ENCODE assay signal across 8 cellular contexts in genomic region chr10:118721005-118721876, GRCh38. TPM values are rescaled to one million over a fixed set of nuclear protein-coding genes. Genes with fewer than 3 reads are reported as not detected.
DNase-seq lines count a peak whose midpoint lies in the region; ATAC-seq and TF ChIP-seq lines count a peak whose summit lies in the region.

No MANE protein-coding gene starts in this region.

- peak; percentile 82 for TF ChIP-seq RAD21 in neural cell (conservative IDR thresholded peaks at IDR 0.05)

- H2AFZ ChIP-seq in neural cell (ENCODE audit: low read depth, low read length), result no peak overlapping the region

- H3K4me3 Mint-ChIP-seq in endothelial cell (ENCODE audit: unreplicated experiment), result no peak overlapping the region

- peaks cover 6% of the 10 kb centered on the region for H3K4me1 Mint-ChIP-seq in endothelial cell (ENCODE audit: unreplicated experiment)

- peaks cover 2% of the 10 kb centered on the region for H3K27me3 Mint-ChIP-seq in endothelial cell (ENCODE audit: unreplicated experiment)

- peaks cover 16% of the 10 kb centered on the region for H3K79me2 ChIP-seq in neural cell (replicated peaks; ENCODE audit: insufficient read depth, low read length)

- peak; percentile 70 for TF ChIP-seq CTCF in AG09319 (IDR thresholded peaks at IDR 0.05; ENCODE audit: low read depth, low read length)
- TF ChIP-seq CTCF in GM12874 (IDR thresholded peaks at IDR 0.05; ENCODE audit: insufficient read depth, low read depth, low read length), result peak; percentile 56
- peak; percentile 91 for TF ChIP-seq CTCF in endothelial cell (IDR thresholded peaks at IDR 0.05; ENCODE audit: unreplicated experiment)
- TF ChIP-seq CTCF in neural cell (IDR thresholded peaks at IDR 0.05; ENCODE audit: poor library complexity, severe bottlenecking), result peak; percentile 86
- TF ChIP-seq CTCF in upper lobe of right lung (IDR thresholded peaks at IDR 0.05), result peak; percentile 86

- H3K4me2 ChIP-seq in neural cell (ENCODE audit: low read length), result no peak overlapping the region

- H3K27me3 ChIP-seq in neural cell (ENCODE audit: insufficient read depth, low read depth, low read length) (no peaks in the 10 kb centered on the region), upper lobe of right lung (no peaks in the 10 kb centered on the region)

- H3K4me1 ChIP-seq in upper lobe of right lung, result peaks cover 9% of the 10 kb centered on the region

- H3K9me3 Mint-ChIP-seq in endothelial cell (ENCODE audit: unreplicated experiment), result no peaks in the 10 kb centered on the region

- no peaks in the 10 kb centered on the region for H4K20me1 ChIP-seq in neural cell (ENCODE audit: insufficient read depth)

- H3K9me2 ChIP-seq in neural cell (ENCODE audit: insufficient read depth, low read length), result no peaks in the 10 kb centered on the region

- no peaks in the 10 kb centered on the region for H3K36me3 Mint-ChIP-seq in endothelial cell (ENCODE audit: low read depth, unreplicated experiment)

- H3K4me3 ChIP-seq in neural cell (ENCODE audit: low read length) (no peak overlapping the region), upper lobe of right lung (no peak overlapping the region)

- H3K36me3 ChIP-seq in neural cell (ENCODE audit: insufficient read depth, low read length) (no peaks in the 10 kb centered on the region), upper lobe of right lung (no peaks in the 10 kb centered on the region)

- peak; percentile 22 for DNase-seq in AG09319 (ENCODE audit: extremely low read depth, low read depth)
- peak; percentile 4 for DNase-seq in NCI-H128 (lab: John Stamatoyannopoulos, UW; ENCODE audit: unreplicated experiment)
- peak; percentile 61 for DNase-seq in activated CD4-positive, alpha-beta T cell treated with anti-CD3 and anti-CD28 coated beads, Interleukin-2, amount 50 U/mL, for 1 hour
- peak; percentile 63 for DNase-seq in endothelial cell (ENCODE audit: low spot score)
- DNase-seq in upper lobe of right lung, result no peak

- H3K9me3 ChIP-seq in neural cell (ENCODE audit: low read length) (no peaks in the 10 kb centered on the region), upper lobe of right lung (no peaks in the 10 kb centered on the region)

- no peak for TF ChIP-seq EP300 in neural cell (conservative IDR thresholded peaks at IDR 0.05; ENCODE audit: poor library complexity, severe bottlenecking)

- H3K27ac Mint-ChIP-seq in endothelial cell (ENCODE audit: unreplicated experiment), result no peak overlapping the region

- H3K27ac ChIP-seq in neural cell (ENCODE audit: low read length) (no peak overlapping the region), upper lobe of right lung (no peak overlapping the region)

- ATAC-seq in upper lobe of right lung (peak; percentile 70), GM21619 (IDR thresholded peaks at IDR 0.05; ENCODE audit: unreplicated experiment) (no peak)

- H3K9ac ChIP-seq in neural cell (ENCODE audit: low read length), result no peak overlapping the region

- intact Hi-C loops in upper lobe of right lung (cut with DNase I), result no loop called here

- H3F3A ChIP-seq in neural cell (ENCODE audit: insufficient read depth, low read length, poor library complexity, severe bottlenecking), result no peaks in the 10 kb centered on the region

TF ChIP-seq in neural cell, 6 proteins besides CTCF, POLR2A, EP300 and RAD21:
- TF ChIP-seq SMC3 (conservative IDR thresholded peaks at IDR 0.05; ENCODE audit: poor library complexity) (peak; percentile 82), POLR2AphosphoS5 (IDR thresholded peaks at IDR 0.05) (no peak)

RNA-seq across cellular contexts. Expression of gene CACUL1, which starts 33.5 kb away (rescaled TPM):
- total RNA-seq in endothelial cell (ENCODE audit: unreplicated experiment), result 59.0 TPM
- polyA plus RNA-seq in neural cell, result 12.8 and 13.8 TPM in 2 replicates
- 39.7 and 41.8 TPM in 2 replicates for polyA minus RNA-seq in neural cell
- 47.7 TPM for total RNA-seq in upper lobe of right lung
